2 cellular contexts compared by ENCODE assay signal in the genomic region with DNA sequence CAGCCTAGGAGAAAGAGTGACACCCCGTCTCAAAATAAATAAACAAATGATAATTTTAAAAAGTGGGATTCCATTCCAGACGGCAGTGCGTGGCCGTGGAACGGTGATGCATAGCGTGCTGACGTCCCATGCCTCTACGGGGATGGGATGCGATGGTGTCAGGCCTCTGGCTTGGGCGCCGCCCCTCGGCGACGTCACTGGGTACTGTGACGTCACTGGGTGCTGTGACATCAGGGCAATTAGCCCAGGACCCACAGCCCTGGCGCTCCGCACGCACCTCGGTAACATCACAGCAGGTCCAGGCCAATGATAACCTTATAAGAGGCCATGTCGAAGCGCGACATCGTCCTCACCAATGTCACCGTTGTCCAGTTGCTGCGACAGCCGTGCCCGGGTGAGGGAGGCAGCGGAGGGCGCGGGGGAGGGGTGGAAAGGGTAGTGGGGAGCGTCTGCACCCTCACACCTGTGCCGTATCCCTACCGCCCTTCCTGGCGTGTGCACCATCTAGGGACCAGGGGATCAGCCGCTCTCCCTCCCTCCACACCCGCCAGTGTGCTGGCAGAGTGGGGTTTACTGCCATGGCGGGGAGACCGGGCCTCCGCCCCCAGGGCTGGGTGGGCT.
A peak's percentile ranks its signal among the peaks of the same experiment; 100 is the strongest.
TF ChIP-seq lines count a peak whose summit lies in the region.

A gene (plus strand): TSS at position 256 of the 621 bp plus-strand sequence. CDS start 72 bp downstream, at position 328.

TF ChIP-seq in HEK293, 187 proteins besides CTCF, POLR2A, EP300 and RAD21 (continued from another document):
- TF ChIP-seq, protein P1, sequence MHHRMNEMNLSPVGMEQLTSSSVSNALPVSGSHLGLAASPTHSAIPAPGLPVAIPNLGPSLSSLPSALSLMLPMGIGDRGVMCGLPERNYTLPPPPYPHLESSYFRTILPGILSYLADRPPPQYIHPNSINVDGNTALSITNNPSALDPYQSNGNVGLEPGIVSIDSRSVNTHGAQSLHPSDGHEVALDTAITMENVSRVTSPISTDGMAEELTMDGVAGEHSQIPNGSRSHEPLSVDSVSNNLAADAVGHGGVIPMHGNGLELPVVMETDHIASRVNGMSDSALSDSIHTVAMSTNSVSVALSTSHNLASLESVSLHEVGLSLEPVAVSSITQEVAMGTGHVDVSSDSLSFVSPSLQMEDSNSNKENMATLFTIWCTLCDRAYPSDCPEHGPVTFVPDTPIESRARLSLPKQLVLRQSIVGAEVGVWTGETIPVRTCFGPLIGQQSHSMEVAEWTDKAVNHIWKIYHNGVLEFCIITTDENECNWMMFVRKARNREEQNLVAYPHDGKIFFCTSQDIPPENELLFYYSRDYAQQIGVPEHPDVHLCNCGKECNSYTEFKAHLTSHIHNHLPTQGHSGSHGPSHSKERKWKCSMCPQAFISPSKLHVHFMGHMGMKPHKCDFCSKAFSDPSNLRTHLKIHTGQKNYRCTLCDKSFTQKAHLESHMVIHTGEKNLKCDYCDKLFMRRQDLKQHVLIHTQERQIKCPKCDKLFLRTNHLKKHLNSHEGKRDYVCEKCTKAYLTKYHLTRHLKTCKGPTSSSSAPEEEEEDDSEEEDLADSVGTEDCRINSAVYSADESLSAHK (tag by site-specific recombination; IDR thresholded peaks at IDR 0.05), result no peak
- TF ChIP-seq KLF1 (tag by site-specific recombination; IDR thresholded peaks at IDR 0.05) (no peak), ZNF175 (tag by site-specific recombination; IDR thresholded peaks at IDR 0.05) (no peak), ZNF311 (tag by site-specific recombination; IDR thresholded peaks at IDR 0.05; ENCODE audit: borderline replicate concordance) (no peak), ZIC2 (tag by site-specific recombination; IDR thresholded peaks at IDR 0.05) (no peak), ZNF629 (tag by site-specific recombination; IDR thresholded peaks at IDR 0.05) (peak; percentile 98), ZNF776 (tag by site-specific recombination; IDR thresholded peaks at IDR 0.05; ENCODE audit: borderline replicate concordance) (no peak), ZBTB21 (tag by site-specific recombination; IDR thresholded peaks at IDR 0.05) (peak; percentile 93)
- TF ChIP-seq, protein P2, sequence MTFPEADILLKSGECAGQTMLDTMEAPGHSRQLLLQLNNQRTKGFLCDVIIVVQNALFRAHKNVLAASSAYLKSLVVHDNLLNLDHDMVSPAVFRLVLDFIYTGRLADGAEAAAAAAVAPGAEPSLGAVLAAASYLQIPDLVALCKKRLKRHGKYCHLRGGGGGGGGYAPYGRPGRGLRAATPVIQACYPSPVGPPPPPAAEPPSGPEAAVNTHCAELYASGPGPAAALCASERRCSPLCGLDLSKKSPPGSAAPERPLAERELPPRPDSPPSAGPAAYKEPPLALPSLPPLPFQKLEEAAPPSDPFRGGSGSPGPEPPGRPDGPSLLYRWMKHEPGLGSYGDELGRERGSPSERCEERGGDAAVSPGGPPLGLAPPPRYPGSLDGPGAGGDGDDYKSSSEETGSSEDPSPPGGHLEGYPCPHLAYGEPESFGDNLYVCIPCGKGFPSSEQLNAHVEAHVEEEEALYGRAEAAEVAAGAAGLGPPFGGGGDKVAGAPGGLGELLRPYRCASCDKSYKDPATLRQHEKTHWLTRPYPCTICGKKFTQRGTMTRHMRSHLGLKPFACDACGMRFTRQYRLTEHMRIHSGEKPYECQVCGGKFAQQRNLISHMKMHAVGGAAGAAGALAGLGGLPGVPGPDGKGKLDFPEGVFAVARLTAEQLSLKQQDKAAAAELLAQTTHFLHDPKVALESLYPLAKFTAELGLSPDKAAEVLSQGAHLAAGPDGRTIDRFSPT (tag by site-specific recombination; IDR thresholded peaks at IDR 0.05), result peak; percentile 78
- TF ChIP-seq, protein P3, sequence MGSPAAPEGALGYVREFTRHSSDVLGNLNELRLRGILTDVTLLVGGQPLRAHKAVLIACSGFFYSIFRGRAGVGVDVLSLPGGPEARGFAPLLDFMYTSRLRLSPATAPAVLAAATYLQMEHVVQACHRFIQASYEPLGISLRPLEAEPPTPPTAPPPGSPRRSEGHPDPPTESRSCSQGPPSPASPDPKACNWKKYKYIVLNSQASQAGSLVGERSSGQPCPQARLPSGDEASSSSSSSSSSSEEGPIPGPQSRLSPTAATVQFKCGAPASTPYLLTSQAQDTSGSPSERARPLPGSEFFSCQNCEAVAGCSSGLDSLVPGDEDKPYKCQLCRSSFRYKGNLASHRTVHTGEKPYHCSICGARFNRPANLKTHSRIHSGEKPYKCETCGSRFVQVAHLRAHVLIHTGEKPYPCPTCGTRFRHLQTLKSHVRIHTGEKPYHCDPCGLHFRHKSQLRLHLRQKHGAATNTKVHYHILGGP (tag by site-specific recombination; IDR thresholded peaks at IDR 0.05), result no peak
- TF ChIP-seq, protein P4, sequence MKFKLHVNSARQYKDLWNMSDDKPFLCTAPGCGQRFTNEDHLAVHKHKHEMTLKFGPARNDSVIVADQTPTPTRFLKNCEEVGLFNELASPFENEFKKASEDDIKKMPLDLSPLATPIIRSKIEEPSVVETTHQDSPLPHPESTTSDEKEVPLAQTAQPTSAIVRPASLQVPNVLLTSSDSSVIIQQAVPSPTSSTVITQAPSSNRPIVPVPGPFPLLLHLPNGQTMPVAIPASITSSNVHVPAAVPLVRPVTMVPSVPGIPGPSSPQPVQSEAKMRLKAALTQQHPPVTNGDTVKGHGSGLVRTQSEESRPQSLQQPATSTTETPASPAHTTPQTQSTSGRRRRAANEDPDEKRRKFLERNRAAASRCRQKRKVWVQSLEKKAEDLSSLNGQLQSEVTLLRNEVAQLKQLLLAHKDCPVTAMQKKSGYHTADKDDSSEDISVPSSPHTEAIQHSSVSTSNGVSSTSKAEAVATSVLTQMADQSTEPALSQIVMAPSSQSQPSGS (tag by site-specific recombination; IDR thresholded peaks at IDR 0.05; ENCODE audit: low read depth), result peak; percentile 93

TF ChIP-seq in K562, 482 proteins besides CTCF, POLR2A, EP300 and RAD21:
- TF ChIP-seq, protein P5, sequence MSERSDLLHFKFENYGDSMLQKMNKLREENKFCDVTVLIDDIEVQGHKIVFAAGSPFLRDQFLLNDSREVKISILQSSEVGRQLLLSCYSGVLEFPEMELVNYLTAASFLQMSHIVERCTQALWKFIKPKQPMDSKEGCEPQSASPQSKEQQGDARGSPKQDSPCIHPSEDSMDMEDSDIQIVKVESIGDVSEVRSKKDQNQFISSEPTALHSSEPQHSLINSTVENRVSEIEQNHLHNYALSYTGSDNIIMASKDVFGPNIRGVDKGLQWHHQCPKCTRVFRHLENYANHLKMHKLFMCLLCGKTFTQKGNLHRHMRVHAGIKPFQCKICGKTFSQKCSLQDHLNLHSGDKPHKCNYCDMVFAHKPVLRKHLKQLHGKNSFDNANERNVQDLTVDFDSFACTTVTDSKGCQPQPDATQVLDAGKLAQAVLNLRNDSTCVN (CRISPR knock-in tag; IDR thresholded peaks at IDR 0.05), result no peak
- TF ChIP-seq, protein P6, sequence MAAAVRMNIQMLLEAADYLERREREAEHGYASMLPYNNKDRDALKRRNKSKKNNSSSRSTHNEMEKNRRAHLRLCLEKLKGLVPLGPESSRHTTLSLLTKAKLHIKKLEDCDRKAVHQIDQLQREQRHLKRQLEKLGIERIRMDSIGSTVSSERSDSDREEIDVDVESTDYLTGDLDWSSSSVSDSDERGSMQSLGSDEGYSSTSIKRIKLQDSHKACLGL (CRISPR knock-in tag; IDR thresholded peaks at IDR 0.05; ENCODE audit: borderline replicate concordance, poor library complexity, severe bottlenecking), result no peak
- TF ChIP-seq, protein P7, sequence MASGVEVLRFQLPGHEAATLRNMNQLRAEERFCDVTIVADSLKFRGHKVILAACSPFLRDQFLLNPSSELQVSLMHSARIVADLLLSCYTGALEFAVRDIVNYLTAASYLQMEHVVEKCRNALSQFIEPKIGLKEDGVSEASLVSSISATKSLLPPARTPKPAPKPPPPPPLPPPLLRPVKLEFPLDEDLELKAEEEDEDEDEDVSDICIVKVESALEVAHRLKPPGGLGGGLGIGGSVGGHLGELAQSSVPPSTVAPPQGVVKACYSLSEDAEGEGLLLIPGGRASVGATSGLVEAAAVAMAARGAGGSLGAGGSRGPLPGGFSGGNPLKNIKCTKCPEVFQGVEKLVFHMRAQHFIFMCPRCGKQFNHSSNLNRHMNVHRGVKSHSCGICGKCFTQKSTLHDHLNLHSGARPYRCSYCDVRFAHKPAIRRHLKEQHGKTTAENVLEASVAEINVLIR (CRISPR knock-in tag; IDR thresholded peaks at IDR 0.05), result peak; percentile 42; the same call in 1 of the 2 replicates
- TF ChIP-seq TBL1XR1 (IDR thresholded peaks at IDR 0.05; ENCODE audit: low read length in 2 of 2) (peak in 1 of 2 experiments; percentile 35; a peak in 1 of 4 replicates), MTA3 (IDR thresholded peaks at IDR 0.05; ENCODE audit: borderline replicate concordance) (peak; percentile 85), KLF1 (tag; IDR thresholded peaks at IDR 0.05) (peak; percentile 72; the same call in 1 of the 2 replicates), BCOR (IDR thresholded peaks at IDR 0.05) (no peak), POLR2G (IDR thresholded peaks at IDR 0.05; ENCODE audit: low read depth, low read length) (0 out of 2 replicates have a peak, but pooled peaks have one; percentile 11), ETS2 (tag; IDR thresholded peaks at IDR 0.05; ENCODE audit: borderline replicate concordance, poor library complexity, severe bottlenecking) (no peak), U2AF2 (optimal IDR thresholded peaks at IDR 0.05; ENCODE audit: low read depth, low read length) (no peak), CREM (IDR thresholded peaks at IDR 0.05; ENCODE audit: low read depth) (peak; percentile 95), CREB1 (IDR thresholded peaks at IDR 0.05) (peak; percentile 93), CREB1 (CRISPR knock-in tag; IDR thresholded peaks at IDR 0.05) (peak; percentile 92), ZNF780A (CRISPR knock-in tag; IDR thresholded peaks at IDR 0.05) (no peak), ATF1 (CRISPR knock-in tag; IDR thresholded peaks at IDR 0.05) (peak; percentile 62), ATF1 (tag; IDR thresholded peaks at IDR 0.05) (peak; percentile 97), ATF7 (IDR thresholded peaks at IDR 0.05) (0 out of 2 replicates have a peak, but pooled peaks have one; percentile 30), ZNF830 (CRISPR knock-in tag; IDR thresholded peaks at IDR 0.05) (no peak), KHSRP (IDR thresholded peaks at IDR 0.05) (peak; percentile 72)
- TF ChIP-seq, protein P8, sequence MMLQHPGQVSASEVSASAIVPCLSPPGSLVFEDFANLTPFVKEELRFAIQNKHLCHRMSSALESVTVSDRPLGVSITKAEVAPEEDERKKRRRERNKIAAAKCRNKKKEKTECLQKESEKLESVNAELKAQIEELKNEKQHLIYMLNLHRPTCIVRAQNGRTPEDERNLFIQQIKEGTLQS (IDR thresholded peaks at IDR 0.05), result peak; percentile 61; the same call in 1 of the 2 replicates
- TF ChIP-seq, protein P8 (CRISPR knock-in tag; conservative IDR thresholded peaks at IDR 0.05), result no peak
- TF ChIP-seq, protein P9, sequence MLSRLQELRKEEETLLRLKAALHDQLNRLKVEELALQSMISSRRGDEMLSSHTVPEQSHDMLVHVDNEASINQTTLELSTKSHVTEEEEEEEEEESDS (CRISPR knock-in tag; IDR thresholded peaks at IDR 0.05), result no peak
